9 cellular contexts compared by ENCODE assay signal in the genomic region with DNA sequence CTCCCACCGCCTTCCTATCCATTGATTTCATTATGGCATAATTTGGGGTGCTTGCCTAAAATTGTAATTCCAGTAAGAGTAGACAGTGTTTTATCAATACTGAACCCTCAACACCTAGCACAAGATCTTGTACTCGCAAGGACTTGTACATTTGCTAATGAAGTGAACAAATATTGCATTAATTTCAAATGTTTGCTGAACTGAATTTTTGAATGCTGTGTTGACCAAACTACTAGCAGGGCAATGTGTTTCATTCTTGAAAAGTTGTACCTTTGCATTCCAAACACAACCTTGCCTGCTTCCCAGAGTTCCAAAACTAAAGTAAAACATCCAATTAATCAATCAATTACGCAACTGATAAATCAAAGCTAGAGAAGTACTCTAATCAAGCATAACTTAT. TPM values are rescaled to one million over a fixed set of nuclear protein-coding genes. Genes with fewer than 3 reads are reported as not detected.
DNase-seq lines count a peak whose midpoint lies in the region; ATAC-seq and TF ChIP-seq lines count a peak whose summit lies in the region.
"Not testable (repeated sequence)": the region's sequence is repeated elsewhere in the genome, so short reads cannot be mapped to it uniquely, and the experiment has no call there.
"Had no signal": no experiment of that assay in that cellular context is flagged by ENCODE, and none has a peak within 500 bp of the region (broad histone marks: within the 10 kb centered on the region; RNA-seq: fewer than 3 reads in every experiment).

No MANE protein-coding gene starts in this region.

- H3K4me3 Mint-ChIP-seq in activated T-cell treated with anti-CD3 and anti-CD28 coated beads, Interleukin-2, amount 50 U/mL, for 72 hours, result peak overlapping the region; percentile 47 to 56
- H3K4me3 Mint-ChIP-seq in activated naive CD8-positive, alpha-beta T cell treated with anti-CD3 and anti-CD28 coated beads, Interleukin-2, amount 50 U/mL, for 24 hours; memory B cell: not testable (repeated sequence)
- peak overlapping the region in 1 of 2 donors; percentile 21 for H3K4me3 Mint-ChIP-seq in stimulated activated naive CD8-positive, alpha-beta T cell treated with anti-CD3 and anti-CD28 coated beads, Interleukin-15, amount 100 ng/mL, for 72 hours

- H3K4me2 ChIP-seq in GM23248 (ENCODE audit: unreplicated experiment); hepatocyte: not testable (repeated sequence)

- ATAC-seq in Panc1; activated T-cell treated with anti-CD3 and anti-CD28 coated beads, Interleukin-2, amount 50 U/mL, for 72 hours (replicated peaks in 1 of 2); activated naive CD8-positive, alpha-beta T cell treated with anti-CD3 and anti-CD28 coated beads, Interleukin-2, amount 50 U/mL, for 24 hours; memory B cell (ENCODE audit: low read depth); stimulated activated naive CD8-positive, alpha-beta T cell treated with anti-CD3 and anti-CD28 coated beads, Interleukin-15, amount 100 ng/mL, for 72 hours: not testable (repeated sequence)

- 82 to 89% methylated on average over 3 of the region's 3 CpGs for WGBS in GM23248 (ENCODE audit: low coverage in 1 of 2, low lambda C conversion rate in 2 of 2, missing lambda C conversion rate in 2 of 2), 2 experiments
- 93% methylated on average over 3 of the region's 3 CpGs for WGBS in hepatocyte (ENCODE audit: low lambda C conversion rate, missing lambda C conversion rate)

- H3K27ac ChIP-seq in GM23248, result peak overlapping the region; percentile 41; the same call in 1 of the 2 replicates
- H3K27ac ChIP-seq in Panc1 (ENCODE audit: low read length), result peak overlapping the region; percentile 65; the same call in 1 of the 2 replicates
- H3K27ac ChIP-seq in hepatocyte, result peak overlapping the region; percentile 16

- H3K27me3 ChIP-seq in GM23248 (replicated peaks; ENCODE audit: insufficient read depth); Panc1 (ENCODE audit: control insufficient read depth, insufficient read depth, low read length); hepatocyte: not testable (repeated sequence)

- not testable (repeated sequence) for H3K36me3 Mint-ChIP-seq in activated T-cell treated with anti-CD3 and anti-CD28 coated beads, Interleukin-2, amount 50 U/mL, for 72 hours (ENCODE audit: insufficient read depth in 2 of 2); activated naive CD8-positive, alpha-beta T cell treated with anti-CD3 and anti-CD28 coated beads, Interleukin-2, amount 50 U/mL, for 24 hours (ENCODE audit: low read depth); memory B cell

- not testable (repeated sequence) for H3K9me3 Mint-ChIP-seq in activated T-cell treated with anti-CD3 and anti-CD28 coated beads, Interleukin-2, amount 50 U/mL, for 72 hours; activated naive CD8-positive, alpha-beta T cell treated with anti-CD3 and anti-CD28 coated beads, Interleukin-2, amount 50 U/mL, for 24 hours; memory B cell; stimulated activated naive CD8-positive, alpha-beta T cell treated with anti-CD3 and anti-CD28 coated beads, Interleukin-15, amount 100 ng/mL, for 72 hours

- H3K9me2 ChIP-seq in GM23248 (ENCODE audit: insufficient read depth); hepatocyte (replicated peaks; ENCODE audit: insufficient read depth): not testable (repeated sequence)

- not testable (repeated sequence) for TF ChIP-seq CTCF in Panc1 (IDR thresholded peaks at IDR 0.05); hepatocyte (IDR thresholded peaks at IDR 0.05; ENCODE audit: poor library complexity)

- POLR2A ChIA-PET in Panc1 (lab: Charles Lee), result not testable (repeated sequence)

- CTCF ChIA-PET in Panc1 (lab: Charles Lee), result not testable (repeated sequence)

- H3K36me3 ChIP-seq in GM23248 (ENCODE audit: low read depth); Panc1 (ENCODE audit: control insufficient read depth, insufficient read depth, low read length); hepatocyte (replicated peaks; ENCODE audit: insufficient read depth, low read depth): not testable (repeated sequence)

- H3K9ac ChIP-seq in GM23248, result not testable (repeated sequence)

- peaks cover 20% of the 10 kb centered on the region for H3K79me2 ChIP-seq in GM23248 (ENCODE audit: insufficient read depth)
- not testable (repeated sequence) for H3K79me2 ChIP-seq in hepatocyte

- H3K9me3 ChIP-seq in GM23248 (ENCODE audit: low read depth); Panc1 (ENCODE audit: control insufficient read depth, insufficient read depth, low read depth, low read length); hepatocyte (ENCODE audit: low read depth): not testable (repeated sequence)

- in situ Hi-C loops in GM23248 (cut with MboI); Panc1 (cut with HindIII; ENCODE audit: low pct_unique_long_range_greater_than_20kb, low sequenced_read_pairs): not testable (repeated sequence)

- DNase-seq in GM23248; Panc1 (ENCODE audit: low read depth, low spot score); activated T-cell treated with anti-CD3 and anti-CD28 coated beads, Interleukin-2, amount 50 U/mL, for 72 hours; activated naive CD8-positive, alpha-beta T cell treated with anti-CD3 and anti-CD28 coated beads, Interleukin-2, amount 50 U/mL, for 24 hours; hepatocyte (ENCODE audit: low spot score); memory B cell (ENCODE audit: low spot score in 2 of 2); stimulated activated naive CD8-positive, alpha-beta T cell treated with anti-CD3 and anti-CD28 coated beads, Interleukin-15, amount 100 ng/mL, for 72 hours: not testable (repeated sequence)

- H3F3A ChIP-seq in GM23248 (ENCODE audit: insufficient read depth), result peaks cover 16% of the 10 kb centered on the region

- intact Hi-C loops in Panc1 (cut with micrococcal nuclease; ENCODE audit: unreplicated experiment), result not testable (repeated sequence)

- H4K20me1 ChIP-seq in GM23248 (ENCODE audit: insufficient read depth); hepatocyte (ENCODE audit: insufficient read depth, poor library complexity, severe bottlenecking): not testable (repeated sequence)

- peaks cover 12% of the 10 kb centered on the region for H3K4me1 ChIP-seq in GM23248 (ENCODE audit: insufficient read depth)
- not testable (repeated sequence) for H3K4me1 ChIP-seq in Panc1 (ENCODE audit: control insufficient read depth, insufficient read depth, low read length); hepatocyte (ENCODE audit: insufficient read depth)

- not testable (repeated sequence) for H3K4me3 ChIP-seq in GM23248; Panc1 (ENCODE audit: low read depth in 2 of 2, low read length in 2 of 2); hepatocyte

- H3K27me3 Mint-ChIP-seq in activated T-cell treated with anti-CD3 and anti-CD28 coated beads, Interleukin-2, amount 50 U/mL, for 72 hours (ENCODE audit: low read depth); activated naive CD8-positive, alpha-beta T cell treated with anti-CD3 and anti-CD28 coated beads, Interleukin-2, amount 50 U/mL, for 24 hours; memory B cell; stimulated activated naive CD8-positive, alpha-beta T cell treated with anti-CD3 and anti-CD28 coated beads, Interleukin-15, amount 100 ng/mL, for 72 hours: not testable (repeated sequence)

- peak overlapping the region; percentile 95 for H3K27ac Mint-ChIP-seq in activated T-cell treated with anti-CD3 and anti-CD28 coated beads, Interleukin-2, amount 50 U/mL, for 72 hours
- peak overlapping the region; percentile 86 for H3K27ac Mint-ChIP-seq in activated naive CD8-positive, alpha-beta T cell treated with anti-CD3 and anti-CD28 coated beads, Interleukin-2, amount 50 U/mL, for 24 hours
- H3K27ac Mint-ChIP-seq in memory B cell, result peak overlapping the region; percentile 35
- peak overlapping the region; percentile 97 to 98 for H3K27ac Mint-ChIP-seq in stimulated activated naive CD8-positive, alpha-beta T cell treated with anti-CD3 and anti-CD28 coated beads, Interleukin-15, amount 100 ng/mL, for 72 hours

- BruUV-seq in Panc1 (replicated peaks; lab: Mats Ljungman, UMichigan), result not testable (repeated sequence)

- peaks cover 43% of the 10 kb centered on the region for H3K4me1 Mint-ChIP-seq in activated T-cell treated with anti-CD3 and anti-CD28 coated beads, Interleukin-2, amount 50 U/mL, for 72 hours (ENCODE audit: low read depth)
- H3K4me1 Mint-ChIP-seq in activated naive CD8-positive, alpha-beta T cell treated with anti-CD3 and anti-CD28 coated beads, Interleukin-2, amount 50 U/mL, for 24 hours, result peaks cover 38% of the 10 kb centered on the region
- H3K4me1 Mint-ChIP-seq in memory B cell, result not testable (repeated sequence)
- H3K4me1 Mint-ChIP-seq in stimulated activated naive CD8-positive, alpha-beta T cell treated with anti-CD3 and anti-CD28 coated beads, Interleukin-15, amount 100 ng/mL, for 72 hours, result peaks cover 51% of the 10 kb centered on the region

- not testable (repeated sequence) for H2AFZ ChIP-seq in GM23248, hepatocyte

RNA-seq across cellular contexts. Expression of a gene that starts 26.4 kb away (rescaled TPM):
- total RNA-seq in GM23248 (2014; rRNA removed; shearing (Covaris generic)), result 2.7 and 5.9 TPM in 2 replicates
- 16.0 and 16.5 TPM in 2 replicates for polyA plus RNA-seq in GM23248 (2016; fragmentation: Nextera tagmentation; extraction: Ambion mirVana)
- 21.8 TPM for total RNA-seq in Panc1 (2021; ENCODE audit: unreplicated experiment)
- polyA plus RNA-seq in Panc1 (2012; ENCODE audit: insufficient read length), result 26.1 TPM
- 10 to 100 TPM; 11.0 to 14.5 TPM for total RNA-seq in activated T-cell treated with anti-CD3 and anti-CD28 coated beads, Interleukin-2, amount 50 U/mL, for 72 hours
- total RNA-seq in hepatocyte, result 0.28 and 0.67 TPM in 2 replicates
- 8.7 and 10.5 TPM in 2 replicates for polyA plus RNA-seq in hepatocyte
- total RNA-seq: G401 had no signal

RNA-seq across cellular contexts. Expression of a gene that starts 57.6 kb away (rescaled TPM):
- total RNA-seq in GM23248 (2014; rRNA removed; shearing (Covaris generic)), result not detected in 2 replicates
- polyA plus RNA-seq in GM23248 (2016; fragmentation: Nextera tagmentation; extraction: Ambion mirVana) (0.10 and 0.53 TPM in 2 replicates), hepatocyte (1.1 and 1.5 TPM in 2 replicates)
- total RNA-seq in Panc1 (2021; ENCODE audit: unreplicated experiment) (not detected), hepatocyte (0.03 TPM in 1 of 2 replicates, not detected in the other)
- 0.62 TPM for polyA plus RNA-seq in Panc1 (2012; ENCODE audit: insufficient read length)
- total RNA-seq in activated T-cell treated with anti-CD3 and anti-CD28 coated beads, Interleukin-2, amount 50 U/mL, for 72 hours, result under 1 TPM in 1 of 2 donors, not detected in 1; 0.58 TPM
- total RNA-seq: G401, RPMI7951 had no signal

Comparison
In these comparisons a context has a peak if more than half of its experiments do, and no peak if none do; other contexts are left out.
1. H3K27ac Mint-ChIP-seq: peak in every context shown above with its lines; median percentile 98 in stimulated activated naive CD8-positive, alpha-beta T cell treated with anti-CD3 and anti-CD28 coated beads, Interleukin-15, amount 100 ng/mL, for 72 hours; 95 in activated T-cell treated with anti-CD3 and anti-CD28 coated beads, Interleukin-2, amount 50 U/mL, for 72 hours; 86 in activated naive CD8-positive, alpha-beta T cell treated with anti-CD3 and anti-CD28 coated beads, Interleukin-2, amount 50 U/mL, for 24 hours; 35 in memory B cell.